27 cellular contexts compared by ENCODE assay signal in genomic region chr5:153998010-153998409, GRCh38. TPM values are rescaled to one million over a fixed set of nuclear protein-coding genes. Genes with fewer than 3 reads are reported as not detected.
A peak's percentile ranks its signal among the peaks of the same experiment; 100 is the strongest.
DNase-seq lines count a peak whose midpoint lies in the region; ATAC-seq, FAIRE-seq and TF ChIP-seq lines count a peak whose summit lies in the region.
"Had no signal": no experiment of that assay in that cellular context is flagged by ENCODE, and none has a peak within 500 bp of the region (broad histone marks: within the 10 kb centered on the region; RNA-seq: fewer than 3 reads in every experiment).

No MANE protein-coding gene starts in this region.

- DNase-seq in RWPE2 (ENCODE audit: low spot score) (no peak), epithelial cell of esophagus (ENCODE audit: low read depth) (peak; percentile 52), foreskin melanocyte (peak; percentile 42), kidney (no peak), T-cell (no peak), Peyer's patch (no peak)
- DNase-seq: C1 segment of cervical spinal cord; CD4-positive, alpha-beta memory T cell; COR-L47; DMS53; GDM1; MM.1S; NCI-H1417; NCI-H1694; NCI-H2081; NCI-H2171; NCI-H226; NCI-H510A treated with DMSO at 0.1 percent for 48 hours; NCI-H748 treated with DMSO at 0.1 percent for 48 hours; Right ventricle myocardium superior had no signal

- no peak overlapping the region for H3K4me3 Mint-ChIP-seq in T-cell
- H3K4me3 Mint-ChIP-seq: IgD-negative memory B cell had no signal

- H3K4me1 ChIP-seq in RWPE2 (ENCODE audit: insufficient read depth, poor library complexity, severe bottlenecking) = peaks cover 4% of the 10 kb centered on the region
- no peaks in the 10 kb centered on the region for H3K4me1 ChIP-seq in kidney (ENCODE audit: control insufficient read depth in 1 of 2, insufficient read depth in 1 of 2, low read depth in 1 of 2, low read length in 2 of 2)
- no peaks in the 10 kb centered on the region for H3K4me1 ChIP-seq in Peyer's patch
- H3K4me1 ChIP-seq: SJSA1 had no signal

- no peak overlapping the region for H3K9ac ChIP-seq in kidney (ENCODE audit: low read length in 2 of 2)
- H3K9ac ChIP-seq: KMS-11 had no signal

- no peak for TF ChIP-seq POLR2A in Peyer's patch (IDR thresholded peaks at IDR 0.05)

- TF ChIP-seq CTCF in RWPE2 (IDR thresholded peaks at IDR 0.05; ENCODE audit: poor library complexity, severe bottlenecking) = no peak
- no peak for TF ChIP-seq CTCF in epithelial cell of esophagus (IDR thresholded peaks at IDR 0.05; ENCODE audit: insufficient read depth, low read depth, low read length, missing control alignments)
- TF ChIP-seq CTCF in kidney (IDR thresholded peaks at IDR 0.05; ENCODE audit: borderline replicate concordance, extremely low read depth, insufficient read depth) = no peak
- no peak for TF ChIP-seq CTCF in Peyer's patch (IDR thresholded peaks at IDR 0.05)

- H3K36me3 ChIP-seq in RWPE2 (ENCODE audit: low read depth) (peaks cover 67% of the 10 kb centered on the region), kidney (ENCODE audit: control insufficient read depth in 1 of 2, insufficient read depth in 2 of 2, low read length in 2 of 2) (peaks cover 7 to 16% of the 10 kb centered on the region in 2 donors), Peyer's patch (peaks cover 0 to 18% (median 0%) of the 10 kb centered on the region in 3 donors)

- no peaks in the 10 kb centered on the region for H3K27me3 Mint-ChIP-seq in T-cell
- H3K27me3 Mint-ChIP-seq: CD4-positive, alpha-beta memory T cell; IgD-negative memory B cell had no signal

- H3K36me3 Mint-ChIP-seq in T-cell = peaks cover 69% of the 10 kb centered on the region

- POLR2A ChIA-PET in T-cell (lab: Charles Lee) = no interaction called here

- no peak overlapping the region for H3K27ac Mint-ChIP-seq in T-cell
- H3K27ac Mint-ChIP-seq: CD4-positive, alpha-beta memory T cell; IgD-negative memory B cell had no signal

- intact Hi-C loops in kidney (cut with DNase I) = no loop called here

- CTCF ChIA-PET in T-cell (lab: Charles Lee) = no interaction called here

- H3K4me3 ChIP-seq in RWPE2 (ENCODE audit: severe bottlenecking) (no peak overlapping the region), epithelial cell of esophagus (ENCODE audit: low read length) (no peak overlapping the region), kidney (ENCODE audit: low read length in 2 of 2) (no peak overlapping the region), Peyer's patch (no peak overlapping the region)
- H3K4me3 ChIP-seq: GM12878, SJSA1 had no signal

- H3K27ac ChIP-seq in RWPE2 (ENCODE audit: poor library complexity, severe bottlenecking) = no peak overlapping the region
- no peak overlapping the region for H3K27ac ChIP-seq in kidney (ENCODE audit: low read depth in 2 of 2, low read length in 2 of 2)
- H3K27ac ChIP-seq in Peyer's patch = no peak overlapping the region
- H3K27ac ChIP-seq: HL-60, KMS-11, SJSA1 had no signal

- ATAC-seq in RWPE2 (ENCODE audit: low read depth) (peak; percentile 45; the same call in 1 of the 3 replicates), T-cell (replicated peaks in 1 of 4) (no peak), HG03521 (IDR thresholded peaks at IDR 0.05; ENCODE audit: unreplicated experiment) (no peak)
- ATAC-seq: GM12878, HCT116 had no signal

- FAIRE-seq in kidney (lab: Jason Lieb, UNC) = no peak
- FAIRE-seq: GM12878 had no signal

- H3K4me1 Mint-ChIP-seq in T-cell = no peaks in the 10 kb centered on the region
- H3K4me1 Mint-ChIP-seq: CD4-positive, alpha-beta memory T cell; IgD-negative memory B cell had no signal

- peaks cover 0 to 5% (median 0%) of the 10 kb centered on the region in 3 donors for H3K9me3 Mint-ChIP-seq in T-cell

- H3K27me3 ChIP-seq in RWPE2 (ENCODE audit: insufficient read depth, poor library complexity, severe bottlenecking) (no peaks in the 10 kb centered on the region), Peyer's patch (no peaks in the 10 kb centered on the region)
- H3K27me3 ChIP-seq: SJSA1 had no signal

- H3K9me3 ChIP-seq in RWPE2 (ENCODE audit: severe bottlenecking) (no peaks in the 10 kb centered on the region), kidney (ENCODE audit: control insufficient read depth in 1 of 2, low read length in 2 of 2) (no peaks in the 10 kb centered on the region), Peyer's patch (no peaks in the 10 kb centered on the region)
- H3K9me3 ChIP-seq: SJSA1 had no signal

RNA-seq across cellular contexts. Expression of gene FAM114A2, which starts 40.7 kb away (rescaled TPM):
- total RNA-seq in kidney = 36.2 TPM
- polyA plus RNA-seq in kidney (ENCODE audit: insufficient read depth, low read depth, low replicate concordance) = 12.9 TPM
- total RNA-seq in T-cell = 10 to 100 TPM; 28.4 to 37.3 (median 34.5) TPM
- 10 to 100 TPM; 10.2 to 39.3 (median 16.3) TPM for total RNA-seq in Peyer's patch

RNA-seq across cellular contexts. Expression of gene MFAP3, which starts 40.8 kb away (rescaled TPM):
- 36.4 TPM for total RNA-seq in kidney
- 3.1 TPM for polyA plus RNA-seq in kidney (ENCODE audit: insufficient read depth, low read depth, low replicate concordance)
- 10 to 100 TPM; 15.5 to 25.1 (median 23.6) TPM for total RNA-seq in T-cell
- total RNA-seq in Peyer's patch = 10 to 100 TPM; 19.8 to 58.7 (median 35.9) TPM

Comparison
In these comparisons a context has a peak if more than half of its experiments do, and no peak if none do; other contexts are left out.
1. DNase-seq: peak in epithelial cell of esophagus (single experiment) and foreskin melanocyte (single experiment); none in RWPE2 (single experiment), kidney (single experiment), T-cell (0 of 34) and Peyer's patch (0 of 3).